Comparison of ENCODE assay signal across 1 cellular context in genomic region chr6:31614674-31615578, GRCh38.
TF ChIP-seq lines count a peak whose summit lies in the region.

TSS of gene AIF1 (plus strand) at chr6:31615234. CDS start at chr6:31615330, 96 bp downstream.

TF ChIP-seq in K562, 482 proteins besides CTCF, POLR2A, EP300 and RAD21 (continued from another document):
- TF ChIP-seq ZNF76 (CRISPR knock-in tag; IDR thresholded peaks at IDR 0.05; ENCODE audit: borderline replicate concordance) (no peak), RBM15 (IDR thresholded peaks at IDR 0.05; ENCODE audit: insufficient read depth, low read length) (no peak), HES1 (IDR thresholded peaks at IDR 0.05; ENCODE audit: low read depth) (no peak), GATA2 (CRISPR knock-in tag; IDR thresholded peaks at IDR 0.05) (no peak), TCF3 (CRISPR knock-in tag; IDR thresholded peaks at IDR 0.05) (no peak), STAT6 (CRISPR knock-in tag; IDR thresholded peaks at IDR 0.05) (no peak), GTF3C2 (IDR thresholded peaks at IDR 0.05; ENCODE audit: borderline replicate concordance, extremely low read depth, insufficient read length) (no peak), REST (CRISPR knock-in tag; IDR thresholded peaks at IDR 0.05; ENCODE audit: low read depth) (no peak), BRD9 (IDR thresholded peaks at IDR 0.05; ENCODE audit: low read depth, partially characterized antibody) (no peak), NR0B1 (IDR thresholded peaks at IDR 0.05; ENCODE audit: partially characterized antibody) (no peak), ZFP36 (IDR thresholded peaks at IDR 0.05; ENCODE audit: low read depth, low read length, partially characterized antibody) (no peak), BRCA1 (IDR thresholded peaks at IDR 0.05) (no peak), BRCA1 (CRISPR knock-in tag; IDR thresholded peaks at IDR 0.05) (no peak), VEZF1 (CRISPR knock-in tag; IDR thresholded peaks at IDR 0.05) (peak; percentile 54; the same call in 1 of the 2 replicates), TBP (optimal IDR thresholded peaks at IDR 0.05; ENCODE audit: low read depth, low read length) (peak; percentile 22), ELF2 (CRISPR knock-in tag; IDR thresholded peaks at IDR 0.05) (0 out of 2 replicates have a peak, but pooled peaks have one; percentile 31), CTBP1 (IDR thresholded peaks at IDR 0.05; ENCODE audit: borderline replicate concordance) (peak; percentile 51), MEF2D (tag; conservative IDR thresholded peaks at IDR 0.05; ENCODE audit: low read depth) (no peak), ARID3A (IDR thresholded peaks at IDR 0.05; ENCODE audit: borderline replicate concordance, low read depth, low read length) (no peak), TEAD4 (IDR thresholded peaks at IDR 0.05; ENCODE audit: low read length) (peak; percentile 55; the same call in 1 of the 2 replicates), TEAD4 (CRISPR knock-in tag; IDR thresholded peaks at IDR 0.05; ENCODE audit: borderline replicate concordance) (no peak), NFYB (IDR thresholded peaks at IDR 0.05; ENCODE audit: extremely low read depth, insufficient read length) (no peak)
- TF ChIP-seq, protein P1, sequence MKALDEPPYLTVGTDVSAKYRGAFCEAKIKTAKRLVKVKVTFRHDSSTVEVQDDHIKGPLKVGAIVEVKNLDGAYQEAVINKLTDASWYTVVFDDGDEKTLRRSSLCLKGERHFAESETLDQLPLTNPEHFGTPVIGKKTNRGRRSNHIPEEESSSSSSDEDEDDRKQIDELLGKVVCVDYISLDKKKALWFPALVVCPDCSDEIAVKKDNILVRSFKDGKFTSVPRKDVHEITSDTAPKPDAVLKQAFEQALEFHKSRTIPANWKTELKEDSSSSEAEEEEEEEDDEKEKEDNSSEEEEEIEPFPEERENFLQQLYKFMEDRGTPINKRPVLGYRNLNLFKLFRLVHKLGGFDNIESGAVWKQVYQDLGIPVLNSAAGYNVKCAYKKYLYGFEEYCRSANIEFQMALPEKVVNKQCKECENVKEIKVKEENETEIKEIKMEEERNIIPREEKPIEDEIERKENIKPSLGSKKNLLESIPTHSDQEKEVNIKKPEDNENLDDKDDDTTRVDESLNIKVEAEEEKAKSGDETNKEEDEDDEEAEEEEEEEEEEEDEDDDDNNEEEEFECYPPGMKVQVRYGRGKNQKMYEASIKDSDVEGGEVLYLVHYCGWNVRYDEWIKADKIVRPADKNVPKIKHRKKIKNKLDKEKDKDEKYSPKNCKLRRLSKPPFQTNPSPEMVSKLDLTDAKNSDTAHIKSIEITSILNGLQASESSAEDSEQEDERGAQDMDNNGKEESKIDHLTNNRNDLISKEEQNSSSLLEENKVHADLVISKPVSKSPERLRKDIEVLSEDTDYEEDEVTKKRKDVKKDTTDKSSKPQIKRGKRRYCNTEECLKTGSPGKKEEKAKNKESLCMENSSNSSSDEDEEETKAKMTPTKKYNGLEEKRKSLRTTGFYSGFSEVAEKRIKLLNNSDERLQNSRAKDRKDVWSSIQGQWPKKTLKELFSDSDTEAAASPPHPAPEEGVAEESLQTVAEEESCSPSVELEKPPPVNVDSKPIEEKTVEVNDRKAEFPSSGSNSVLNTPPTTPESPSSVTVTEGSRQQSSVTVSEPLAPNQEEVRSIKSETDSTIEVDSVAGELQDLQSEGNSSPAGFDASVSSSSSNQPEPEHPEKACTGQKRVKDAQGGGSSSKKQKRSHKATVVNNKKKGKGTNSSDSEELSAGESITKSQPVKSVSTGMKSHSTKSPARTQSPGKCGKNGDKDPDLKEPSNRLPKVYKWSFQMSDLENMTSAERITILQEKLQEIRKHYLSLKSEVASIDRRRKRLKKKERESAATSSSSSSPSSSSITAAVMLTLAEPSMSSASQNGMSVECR (CRISPR knock-in tag; IDR thresholded peaks at IDR 0.05): no peak
- TF ChIP-seq, protein P2, sequence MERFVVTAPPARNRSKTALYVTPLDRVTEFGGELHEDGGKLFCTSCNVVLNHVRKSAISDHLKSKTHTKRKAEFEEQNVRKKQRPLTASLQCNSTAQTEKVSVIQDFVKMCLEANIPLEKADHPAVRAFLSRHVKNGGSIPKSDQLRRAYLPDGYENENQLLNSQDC (CRISPR knock-in tag; IDR thresholded peaks at IDR 0.05): no peak
- TF ChIP-seq, protein P3, sequence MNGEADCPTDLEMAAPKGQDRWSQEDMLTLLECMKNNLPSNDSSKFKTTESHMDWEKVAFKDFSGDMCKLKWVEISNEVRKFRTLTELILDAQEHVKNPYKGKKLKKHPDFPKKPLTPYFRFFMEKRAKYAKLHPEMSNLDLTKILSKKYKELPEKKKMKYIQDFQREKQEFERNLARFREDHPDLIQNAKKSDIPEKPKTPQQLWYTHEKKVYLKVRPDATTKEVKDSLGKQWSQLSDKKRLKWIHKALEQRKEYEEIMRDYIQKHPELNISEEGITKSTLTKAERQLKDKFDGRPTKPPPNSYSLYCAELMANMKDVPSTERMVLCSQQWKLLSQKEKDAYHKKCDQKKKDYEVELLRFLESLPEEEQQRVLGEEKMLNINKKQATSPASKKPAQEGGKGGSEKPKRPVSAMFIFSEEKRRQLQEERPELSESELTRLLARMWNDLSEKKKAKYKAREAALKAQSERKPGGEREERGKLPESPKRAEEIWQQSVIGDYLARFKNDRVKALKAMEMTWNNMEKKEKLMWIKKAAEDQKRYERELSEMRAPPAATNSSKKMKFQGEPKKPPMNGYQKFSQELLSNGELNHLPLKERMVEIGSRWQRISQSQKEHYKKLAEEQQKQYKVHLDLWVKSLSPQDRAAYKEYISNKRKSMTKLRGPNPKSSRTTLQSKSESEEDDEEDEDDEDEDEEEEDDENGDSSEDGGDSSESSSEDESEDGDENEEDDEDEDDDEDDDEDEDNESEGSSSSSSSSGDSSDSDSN (IDR thresholded peaks at IDR 0.05; ENCODE audit: borderline replicate concordance in 1 of 2, low read depth in 2 of 2, low read length in 2 of 2): peak in 1 of 2 experiments; percentile 58; a peak in 1 of 4 replicates
